In genomic region chr6:27867051-27867940, GRCh38 we compare ENCODE assay signal across 8 cellular contexts. TPM values are rescaled to one million over a fixed set of nuclear protein-coding genes. Genes with fewer than 3 reads are reported as not detected.
DNase-seq lines count a peak whose midpoint lies in the region; ATAC-seq and TF ChIP-seq lines count a peak whose summit lies in the region.

No MANE protein-coding gene starts in this region.

- H3K4me1 ChIP-seq in Peyer's patch (peaks cover 0 to 29% (median 5%) of the 10 kb centered on the region in 4 donors), aorta (ENCODE audit: control insufficient read depth in 1 of 2, insufficient read depth in 2 of 2, low read length in 2 of 2) (no peaks in the 10 kb centered on the region)

- peak overlapping the region; percentile 53 to 86 (median 63) for H3K4me3 ChIP-seq in Peyer's patch
- H3K4me3 ChIP-seq in aorta (ENCODE audit: low read length in 2 of 2), result peak overlapping the region; percentile 9 to 35

- ATAC-seq in GM18517 (IDR thresholded peaks at IDR 0.05; ENCODE audit: unreplicated experiment) (peak; percentile 9), aorta (ENCODE audit: low FRiP score) (peak; percentile 53)

- intact Hi-C loops in aorta (cut with DNase I), result no loop called here

- H3K27ac ChIP-seq in Peyer's patch (peak overlapping the region; percentile 64 to 82 (median 69)), aorta (ENCODE audit: low read depth in 1 of 2, low read length in 2 of 2) (peak overlapping the region in 1 of 2 donors; percentile 4)

- no peaks in the 10 kb centered on the region for H3K27me3 Mint-ChIP-seq in osteocyte (ENCODE audit: unreplicated experiment)

- peak overlapping the region; percentile 84 for H3K4me3 Mint-ChIP-seq in osteocyte (ENCODE audit: unreplicated experiment)

- peaks cover 23% of the 10 kb centered on the region for H3K4me1 Mint-ChIP-seq in osteocyte (ENCODE audit: unreplicated experiment)

- peaks cover 5% of the 10 kb centered on the region for H3K9me3 Mint-ChIP-seq in osteocyte (ENCODE audit: unreplicated experiment)

- no peaks in the 10 kb centered on the region for H3K36me3 Mint-ChIP-seq in osteocyte (ENCODE audit: unreplicated experiment)

- peak overlapping the region; percentile 88 for H3K27ac Mint-ChIP-seq in osteocyte (ENCODE audit: unreplicated experiment)

- H3K36me3 ChIP-seq in Peyer's patch (no peaks in the 10 kb centered on the region), aorta (ENCODE audit: control insufficient read depth in 1 of 2, insufficient read depth in 2 of 2, low read length in 1 of 2) (no peaks in the 10 kb centered on the region)

- TF ChIP-seq POLR2A in Peyer's patch (IDR thresholded peaks at IDR 0.05), result peak; percentile 84 to 95

- WGBS in aorta, 2 donors, result 1% methylated on average over 45 of the region's 45 CpGs

- TF ChIP-seq CTCF in Peyer's patch (IDR thresholded peaks at IDR 0.05) (peak in 1 of 6 experiments; percentile 22), osteocyte (IDR thresholded peaks at IDR 0.05) (no peak)

- DNase-seq in HUDEP-2 (lab: John Stamatoyannopoulos, UW; ENCODE audit: unreplicated experiment in 76 of 76) (peak in 68 of 76 experiments; percentile 79 to 100 (median 94)), Peyer's patch (peak; percentile 82 to 89 (median 83)), germinal center (ENCODE audit: low spot score) (peak; percentile 78), osteocyte (ENCODE audit: extremely low spot score, unreplicated experiment) (peak; percentile 88), aorta (peak; percentile 88 to 89), NCI-H510A (lab: John Stamatoyannopoulos, UW) (no peak)
- peak; percentile 86 for DNase-seq in activated effector memory CD4-positive, alpha-beta T cell treated with anti-CD3 and anti-CD28 coated beads, Interleukin-2, amount 50 U/mL, for 16 hours

- H3K9me3 ChIP-seq in Peyer's patch, result no peaks in the 10 kb centered on the region
- no peaks in the 10 kb centered on the region for H3K9me3 ChIP-seq in aorta (ENCODE audit: control insufficient read depth, low read length)

- no peaks in the 10 kb centered on the region for H3K27me3 ChIP-seq in Peyer's patch
- no peaks in the 10 kb centered on the region for H3K27me3 ChIP-seq in aorta (ENCODE audit: control insufficient read depth in 1 of 2, insufficient read depth in 2 of 2, low read length in 1 of 2)

RNA-seq across cellular contexts. Expression of gene OR2B2, which starts 44.9 kb away (rescaled TPM):
- total RNA-seq in Peyer's patch, result not detected
- total RNA-seq in osteocyte, result not detected in 2 replicates
- not detected for total RNA-seq in aorta
- not detected for polyA plus RNA-seq in aorta
